11 cellular contexts compared by ENCODE assay signal in the genomic region with DNA sequence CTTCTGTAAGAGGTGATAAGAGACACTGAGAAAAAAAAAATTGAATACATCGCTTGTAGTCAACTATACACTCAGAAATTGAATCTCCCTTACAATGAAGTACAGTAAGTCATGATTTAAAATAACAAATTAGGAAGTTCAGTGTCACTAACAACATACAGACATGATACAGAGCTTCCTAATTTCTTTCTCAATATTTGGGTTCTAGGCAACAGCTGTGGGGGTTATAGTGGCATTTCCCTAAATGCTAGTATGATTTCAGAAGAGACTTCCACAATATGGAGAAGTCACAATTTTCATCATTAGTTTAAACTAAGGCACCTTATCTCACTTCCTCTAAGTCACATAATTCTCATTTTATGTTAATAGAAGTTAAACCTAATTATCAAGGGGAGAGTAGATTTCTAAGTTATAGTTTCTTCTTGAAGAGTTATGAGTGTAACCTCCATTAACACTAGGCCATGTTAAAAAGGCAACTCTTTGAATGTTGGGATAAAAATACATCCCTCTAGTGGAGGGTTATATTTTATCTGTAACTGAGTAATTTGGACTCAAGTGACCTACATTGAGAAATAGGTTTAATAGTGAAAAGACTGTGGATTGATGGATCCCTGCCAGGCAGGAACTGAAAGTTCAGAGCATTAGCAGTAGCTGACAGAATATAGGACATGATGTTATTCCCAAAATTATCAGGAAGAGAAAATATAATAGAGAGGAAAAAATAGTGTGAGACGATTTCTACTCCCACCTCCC.
DNase-seq lines count a peak whose midpoint lies in the region; ATAC-seq and TF ChIP-seq lines count a peak whose summit lies in the region.
"Had no signal": no experiment of that assay in that cellular context is flagged by ENCODE, and none has a peak within 500 bp of the region (broad histone marks: within the 10 kb centered on the region; RNA-seq: fewer than 3 reads in every experiment).

No MANE protein-coding gene starts in this region.

- H3K9me3 ChIP-seq in mammary epithelial cell (replicated peaks; ENCODE audit: insufficient read depth, low read length) = no peaks in the 10 kb centered on the region

- CTCF ChIA-PET in mammary epithelial cell (lab: Charles Lee; ENCODE audit: low non-redundant PET) = no interaction called here

- peaks cover 0 to 9% (median 7%) of the 10 kb centered on the region in 3 donors for H3K36me3 Mint-ChIP-seq in naive thymus-derived CD8-positive, alpha-beta T cell
- H3K36me3 Mint-ChIP-seq in activated CD4-positive, alpha-beta T cell treated with anti-CD3 and anti-CD28 coated beads, Interleukin-2, amount 10 ng/mL, durations not matched to agents 24 days and 14 days (ENCODE audit: low read depth) = no peaks in the 10 kb centered on the region

- no peak overlapping the region for H3K4me2 ChIP-seq in mammary epithelial cell (ENCODE audit: insufficient read depth, low read depth, low read length)

- DNase-seq in ELR (ENCODE audit: low read depth) (peak; percentile 1), NCI-H226 (peak; percentile 53), fibroblast of the aortic adventitia (ENCODE audit: low read depth) (peak; percentile 6), mammary epithelial cell (no peak)
- DNase-seq in naive thymus-derived CD8-positive, alpha-beta T cell = no peak
- DNase-seq in activated CD4-positive, alpha-beta T cell treated with anti-CD3 and anti-CD28 coated beads, Interleukin-2, amount 10 ng/mL, durations not matched to agents 24 days and 14 days = no peak
- DNase-seq: activated B cell treated with CpG ODN at 0.5 μM for 24 hours; central memory CD4-positive, alpha-beta T cell; NCI-H1930 had no signal

- no peaks in the 10 kb centered on the region for H3K36me3 ChIP-seq in mammary epithelial cell (ENCODE audit: insufficient read depth, low read length)

- in situ Hi-C loops in mammary epithelial cell (cut with MboI; ENCODE audit: low sequenced_read_pairs in 2 of 2) = no loop called here

- H3K4me1 Mint-ChIP-seq in naive thymus-derived CD8-positive, alpha-beta T cell = peaks cover 15 to 27% (median 23%) of the 10 kb centered on the region in 4 donors
- no peaks in the 10 kb centered on the region for H3K4me1 Mint-ChIP-seq in activated CD4-positive, alpha-beta T cell treated with anti-CD3 and anti-CD28 coated beads, Interleukin-2, amount 10 ng/mL, durations not matched to agents 24 days and 14 days
- H3K4me1 Mint-ChIP-seq: activated B cell treated with CpG ODN at 0.5 μM for 24 hours had no signal

- H3K27ac ChIP-seq in mammary epithelial cell (ENCODE audit: insufficient read depth, low read depth, low read length) = no peak overlapping the region

- no peaks in the 10 kb centered on the region for H4K20me1 ChIP-seq in mammary epithelial cell (ENCODE audit: insufficient read depth, low read length)

- H3K27me3 Mint-ChIP-seq in naive thymus-derived CD8-positive, alpha-beta T cell = no peaks in the 10 kb centered on the region
- no peaks in the 10 kb centered on the region for H3K27me3 Mint-ChIP-seq in activated CD4-positive, alpha-beta T cell treated with anti-CD3 and anti-CD28 coated beads, Interleukin-2, amount 10 ng/mL, durations not matched to agents 24 days and 14 days
- H3K27me3 Mint-ChIP-seq: activated B cell treated with CpG ODN at 0.5 μM for 24 hours had no signal

- H3K9ac ChIP-seq in mammary epithelial cell (ENCODE audit: insufficient read depth, low read length) = no peak overlapping the region

- no peaks in the 10 kb centered on the region for H3K79me2 ChIP-seq in mammary epithelial cell (ENCODE audit: insufficient read depth, low read length)

- WGBS in mammary epithelial cell (ENCODE audit: low coverage, missing lambda C conversion rate) = 44% methylated on average over 2 of the region's 2 CpGs

- no peak for ATAC-seq in naive thymus-derived CD8-positive, alpha-beta T cell
- ATAC-seq in HG03159 (IDR thresholded peaks at IDR 0.05; ENCODE audit: unreplicated experiment) (no peak), HG02763 (IDR thresholded peaks at IDR 0.05; ENCODE audit: unreplicated experiment) (no peak)

- no peak overlapping the region for H2AFZ ChIP-seq in mammary epithelial cell (ENCODE audit: low read depth, low read length)

- H3K27ac Mint-ChIP-seq in naive thymus-derived CD8-positive, alpha-beta T cell = peak overlapping the region in 9 of 10 donors; percentile 28 to 92 (median 85)
- no peak overlapping the region for H3K27ac Mint-ChIP-seq in activated CD4-positive, alpha-beta T cell treated with anti-CD3 and anti-CD28 coated beads, Interleukin-2, amount 10 ng/mL, durations not matched to agents 24 days and 14 days
- H3K27ac Mint-ChIP-seq: activated B cell treated with CpG ODN at 0.5 μM for 24 hours had no signal

- POLR2A ChIA-PET in naive thymus-derived CD8-positive, alpha-beta T cell (lab: Charles Lee) = interaction anchor here (1.4 kb wide), 1 partner anchor 285 kb away, joined by 4 read pairs; no protein-coding TSS in a partner anchor

- peaks cover 0 to 8% (median 5%) of the 10 kb centered on the region in 9 donors for H3K9me3 Mint-ChIP-seq in naive thymus-derived CD8-positive, alpha-beta T cell
- peaks cover 7% of the 10 kb centered on the region for H3K9me3 Mint-ChIP-seq in activated CD4-positive, alpha-beta T cell treated with anti-CD3 and anti-CD28 coated beads, Interleukin-2, amount 10 ng/mL, durations not matched to agents 24 days and 14 days

- no peaks in the 10 kb centered on the region for H3K27me3 ChIP-seq in mammary epithelial cell (ENCODE audit: insufficient read depth, low read length)

- H3K4me3 Mint-ChIP-seq in naive thymus-derived CD8-positive, alpha-beta T cell = peak overlapping the region in 4 of 10 donors; percentile 15 to 70 (median 58)
- H3K4me3 Mint-ChIP-seq in activated CD4-positive, alpha-beta T cell treated with anti-CD3 and anti-CD28 coated beads, Interleukin-2, amount 10 ng/mL, durations not matched to agents 24 days and 14 days = no peak overlapping the region
- H3K4me3 Mint-ChIP-seq: activated B cell treated with CpG ODN at 0.5 μM for 24 hours had no signal

- BruUV-seq in mammary epithelial cell (replicated peaks; lab: Mats Ljungman, UMichigan) = no TSS peak

- no peaks in the 10 kb centered on the region for H3K4me1 ChIP-seq in mammary epithelial cell (ENCODE audit: insufficient read depth, low read length)

- intact Hi-C loops in activated CD4-positive, alpha-beta T cell treated with anti-CD3 and anti-CD28 coated beads, Interleukin-2, amount 10 ng/mL, durations not matched to agents 24 days and 14 days (cut with micrococcal nuclease) = no loop called here
- intact Hi-C loops in mammary epithelial cell (cut with micrococcal nuclease) = no loop called here

- H3K4me3 ChIP-seq in fibroblast of the aortic adventitia (ENCODE audit: low read depth, low read length) (no peak overlapping the region), mammary epithelial cell (replicated peaks in 1 of 3; ENCODE audit: insufficient read depth in 1 of 3, low read depth in 2 of 3, low read length in 3 of 3) (no peak overlapping the region)

- dilution Hi-C loops in mammary epithelial cell (cut with HindIII; ENCODE audit: low sequenced_read_pairs) = no loop called here

- TF ChIP-seq CTCF in fibroblast of the aortic adventitia (IDR thresholded peaks at IDR 0.05; ENCODE audit: insufficient read depth, low read length) (no peak), mammary epithelial cell (conservative IDR thresholded peaks at IDR 0.05 in 1 of 2, IDR thresholded peaks at IDR 0.05 in 1 of 2; ENCODE audit: extremely low read depth in 1 of 2, insufficient read depth in 1 of 2, low read depth in 1 of 2, low read length in 2 of 2) (no peak)

Comparison
In these comparisons a context has a peak if more than half of its experiments do, and no peak if none do; other contexts are left out.
1. DNase-seq: peak in ELR (single experiment), NCI-H226 (single experiment) and fibroblast of the aortic adventitia (single experiment); none in naive thymus-derived CD8-positive, alpha-beta T cell (0 of 10), activated CD4-positive, alpha-beta T cell treated with anti-CD3 and anti-CD28 coated beads, Interleukin-2, amount 10 ng/mL, durations not matched to agents 24 days and 14 days (single experiment) and mammary epithelial cell (single experiment).